In genomic region chr11:121318848-121319834, GRCh38 we compare ENCODE assay signal across 9 cellular contexts. TPM values are rescaled to one million over a fixed set of nuclear protein-coding genes. Genes with fewer than 3 reads are reported as not detected.
DNase-seq lines count a peak whose midpoint lies in the region; ATAC-seq, FAIRE-seq and TF ChIP-seq lines count a peak whose summit lies in the region.
"Had no signal": no experiment of that assay in that cellular context is flagged by ENCODE, and none has a peak within 500 bp of the region (broad histone marks: within the 10 kb centered on the region; RNA-seq: fewer than 3 reads in every experiment).

No MANE protein-coding gene starts in this region.

- H3K9me3 ChIP-seq in CD4-positive, alpha-beta T cell (ENCODE audit: control insufficient read depth, low read length): no peaks in the 10 kb centered on the region
- no peaks in the 10 kb centered on the region for H3K9me3 ChIP-seq in fibroblast of lung (ENCODE audit: control insufficient read depth, insufficient read depth, low read depth, low read length)
- H3K9me3 ChIP-seq in neural cell (ENCODE audit: low read length): no peaks in the 10 kb centered on the region

- no peak overlapping the region for H3K27ac Mint-ChIP-seq in CD4-positive, alpha-beta T cell

- intact Hi-C loops in CD4-positive, alpha-beta T cell (cut with DNase I, micrococcal nuclease): loop anchor here (1.0 to 2.0 kb wide), 2 partner anchors 216 to 272 kb away; no protein-coding TSS in a partner anchor

- no peaks in the 10 kb centered on the region for H3F3A ChIP-seq in neural cell (ENCODE audit: insufficient read depth, low read length, poor library complexity, severe bottlenecking)

- CTCF ChIA-PET in CD4-positive, alpha-beta T cell (lab: Charles Lee): interaction anchor here (1.0 to 3.0 kb wide), 6 partner anchors 21 to 272 kb away, joined by 3 to 16 read pairs (median 4); no protein-coding TSS in a partner anchor

- H3K9ac ChIP-seq in fibroblast of lung (ENCODE audit: insufficient read depth, low read length): no peak overlapping the region
- H3K9ac ChIP-seq in neural cell (ENCODE audit: low read length): no peak overlapping the region

- no peaks in the 10 kb centered on the region for H3K36me3 Mint-ChIP-seq in CD4-positive, alpha-beta T cell (ENCODE audit: low read depth)

- H3K4me1 ChIP-seq in fibroblast of lung (ENCODE audit: control insufficient read depth, extremely low read depth, insufficient read depth, low read length): no peaks in the 10 kb centered on the region

- ATAC-seq in CD4-positive, alpha-beta T cell (ENCODE audit: poor library complexity): peak; percentile 85
- ATAC-seq in GM19395 (IDR thresholded peaks at IDR 0.05; ENCODE audit: unreplicated experiment): no peak
- ATAC-seq in HG03378 (IDR thresholded peaks at IDR 0.05; ENCODE audit: unreplicated experiment): no peak

- no peaks in the 10 kb centered on the region for H3K9me3 Mint-ChIP-seq in CD4-positive, alpha-beta T cell

- TF ChIP-seq EP300 in neural cell (conservative IDR thresholded peaks at IDR 0.05; ENCODE audit: poor library complexity, severe bottlenecking): no peak

- H3K4me1 Mint-ChIP-seq in CD4-positive, alpha-beta T cell (ENCODE audit: low read depth): peaks cover 22% of the 10 kb centered on the region

- no peaks in the 10 kb centered on the region for H3K79me2 ChIP-seq in fibroblast of lung (ENCODE audit: control insufficient read depth, insufficient read depth, low read length)
- H3K79me2 ChIP-seq in neural cell (replicated peaks; ENCODE audit: insufficient read depth, low read length): no peaks in the 10 kb centered on the region

- no peaks in the 10 kb centered on the region for H3K27me3 Mint-ChIP-seq in CD4-positive, alpha-beta T cell

- peak; percentile 90 for FAIRE-seq in GM18507 (lab: Jason Lieb, UNC)

- H3K27me3 ChIP-seq in CD4-positive, alpha-beta T cell (ENCODE audit: control insufficient read depth, insufficient read depth, low read length): no peaks in the 10 kb centered on the region
- H3K27me3 ChIP-seq in fibroblast of lung (ENCODE audit: control insufficient read depth, insufficient read depth, low read length): peaks cover 2% of the 10 kb centered on the region
- H3K27me3 ChIP-seq in neural cell (ENCODE audit: insufficient read depth, low read depth, low read length): no peaks in the 10 kb centered on the region

- POLR2A ChIA-PET in CD4-positive, alpha-beta T cell (lab: Charles Lee): interaction anchor here (1.1 to 1.4 kb wide), 2 partner anchors 149 to 272 kb away, joined by 5 to 7 read pairs; no protein-coding TSS in a partner anchor

- no peak overlapping the region for H3K4me3 ChIP-seq in fibroblast of lung (replicated peaks in 1 of 4; ENCODE audit: control extremely low read depth in 1 of 4, insufficient read depth in 1 of 4, low read depth in 3 of 4, low read length in 4 of 4)
- H3K4me3 ChIP-seq in neural cell (ENCODE audit: low read length): no peak overlapping the region
- H3K4me3 ChIP-seq: skin epidermis had no signal

- no peak overlapping the region for H3K27ac ChIP-seq in CD4-positive, alpha-beta T cell (ENCODE audit: low read depth, low read length)
- H3K27ac ChIP-seq in fibroblast of lung (ENCODE audit: insufficient read depth, low read length) (no peak overlapping the region), neural cell (ENCODE audit: low read length) (no peak overlapping the region)
- H3K27ac ChIP-seq: skin epidermis had no signal

- DNase-seq in CD4-positive, alpha-beta T cell: peak in 3 of 10 experiments; percentile 10 to 14 (median 14)
- no peak for DNase-seq in GM18507 (ENCODE audit: extremely low spot score, insufficient read length, low read depth)
- peak; percentile 74 for DNase-seq in NAMALWA (ENCODE audit: low spot score)
- DNase-seq in T-helper 1 cell: peak in 4 of 5 donors; percentile 3 to 48 (median 10)
- peak; percentile 54 to 66 for DNase-seq in fibroblast of lung (ENCODE audit: low read depth in 2 of 2)

- no peak overlapping the region for H3K4me3 Mint-ChIP-seq in CD4-positive, alpha-beta T cell

- TF ChIP-seq RAD21 in neural cell (conservative IDR thresholded peaks at IDR 0.05): peak; percentile 84

- TF ChIP-seq CTCF in CD4-positive, alpha-beta T cell (IDR thresholded peaks at IDR 0.05): peak; percentile 86
- TF ChIP-seq CTCF in fibroblast of lung (conservative IDR thresholded peaks at IDR 0.05 in 1 of 2, IDR thresholded peaks at IDR 0.05 in 1 of 2; ENCODE audit: low read depth in 1 of 2, low read length in 2 of 2) (peak; percentile 77 to 89), neural cell (IDR thresholded peaks at IDR 0.05; ENCODE audit: poor library complexity, severe bottlenecking) (peak; percentile 88)

- H4K20me1 ChIP-seq in fibroblast of lung (ENCODE audit: control insufficient read depth, extremely low read depth, insufficient read depth, low read length) (no peaks in the 10 kb centered on the region), neural cell (ENCODE audit: insufficient read depth) (no peaks in the 10 kb centered on the region)

- H2AFZ ChIP-seq in fibroblast of lung (ENCODE audit: low read length): no peak overlapping the region
- H2AFZ ChIP-seq in neural cell (ENCODE audit: low read depth, low read length): no peak overlapping the region

- H3K4me2 ChIP-seq in fibroblast of lung (ENCODE audit: extremely low read depth, insufficient read depth, low read length) (no peak overlapping the region), neural cell (ENCODE audit: low read length) (no peak overlapping the region)

- H3K36me3 ChIP-seq in fibroblast of lung (ENCODE audit: control insufficient read depth, insufficient read depth, low read length): no peaks in the 10 kb centered on the region
- H3K36me3 ChIP-seq in neural cell (ENCODE audit: insufficient read depth, low read length): no peaks in the 10 kb centered on the region

- H3K9me2 ChIP-seq in neural cell (ENCODE audit: insufficient read depth, low read length): no peaks in the 10 kb centered on the region

TF ChIP-seq in neural cell, 6 proteins besides CTCF, POLR2A, EP300 and RAD21:
- TF ChIP-seq MXI1 (conservative IDR thresholded peaks at IDR 0.05; ENCODE audit: poor library complexity, severe bottlenecking): no peak
- TF ChIP-seq SMC3 (conservative IDR thresholded peaks at IDR 0.05; ENCODE audit: poor library complexity): peak; percentile 92
TF ChIP-seq in neural cell: peak in this region for 1.

RNA-seq across cellular contexts. Expression of gene SC5D, which starts 26.6 kb away (rescaled TPM):
- total RNA-seq in CD4-positive, alpha-beta T cell: 10 to 100 TPM; 87.7 to 92.7 TPM
- 62.1 and 112 TPM in 2 replicates for total RNA-seq in fibroblast of lung
- polyA plus RNA-seq in fibroblast of lung (67.0 and 102 TPM in 2 replicates), neural cell (74.3 and 75.7 TPM in 2 replicates)
- polyA plus RNA-seq in fibroblast of lung (2012): 48.4 and 65.3 TPM in 2 replicates
- polyA minus RNA-seq in fibroblast of lung (ENCODE audit: low replicate concordance) (67.8 and 81.0 TPM in 2 replicates), neural cell (118 and 125 TPM in 2 replicates)
